Comparison of ENCODE assay signal across 1 cellular context in genomic region chr2:40395169-40396023, GRCh38.
TF ChIP-seq lines count a peak whose summit lies in the region.

No MANE protein-coding gene starts in this region.

TF ChIP-seq in GM23338, 12 proteins besides CTCF, POLR2A, EP300 and RAD21 (continued from another document):
- TF ChIP-seq ZNF462 (CRISPR knock-in tag; IDR thresholded peaks at IDR 0.05) (no peak), ZNF331 (CRISPR knock-in tag; IDR thresholded peaks at IDR 0.05; ENCODE audit: low read depth) (no peak), STAT1 (IDR thresholded peaks at IDR 0.05; ENCODE audit: unreplicated experiment) (no peak), NANOG (IDR thresholded peaks at IDR 0.05; ENCODE audit: borderline replicate concordance) (no peak), JUNB (IDR thresholded peaks at IDR 0.05; ENCODE audit: unreplicated experiment) (no peak), ETS1 (IDR thresholded peaks at IDR 0.05) (no peak), REST (IDR thresholded peaks at IDR 0.05; ENCODE audit: unreplicated experiment) (no peak), EZH2phosphoT487 (IDR thresholded peaks at IDR 0.05; ENCODE audit: unreplicated experiment) (no peak), ZNF114 (CRISPR knock-in tag; IDR thresholded peaks at IDR 0.05) (no peak)
